Comparison of ENCODE assay signal across 8 cellular contexts in the genomic region with DNA sequence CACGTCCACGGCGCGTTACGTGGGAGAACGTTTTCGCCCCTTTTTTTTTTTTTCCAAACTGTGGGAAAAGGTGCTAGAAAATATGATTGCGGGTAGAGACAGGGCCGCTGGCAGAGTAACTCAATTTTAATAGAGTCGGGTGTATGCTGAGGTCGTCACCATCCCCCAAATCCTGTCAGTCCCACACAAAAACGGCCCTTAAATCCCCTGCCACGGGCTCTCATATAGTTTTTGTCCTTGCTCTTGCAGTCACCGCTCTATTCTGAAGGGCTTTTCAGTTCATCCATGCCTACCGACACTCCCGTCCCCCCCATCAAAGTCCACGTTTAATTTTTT. TPM values are rescaled to one million over a fixed set of nuclear protein-coding genes. Genes with fewer than 3 reads are reported as not detected.
DNase-seq lines count a peak whose midpoint lies in the region; ATAC-seq and TF ChIP-seq lines count a peak whose summit lies in the region.

No MANE protein-coding gene starts in this region.

- peak overlapping the region; percentile 75 for H2AFZ ChIP-seq in ACC112 (ENCODE audit: low read length, unreplicated experiment)

- ATAC-seq in activated CD4-positive, CD25-positive, alpha-beta regulatory T cell treated with anti-CD3 and anti-CD28 coated beads, Interleukin-2, amount 50 U/mL, for 24 hours = no peak
- ATAC-seq in HG03097 (IDR thresholded peaks at IDR 0.05; ENCODE audit: low FRiP score, unreplicated experiment) = no peak

- TF ChIP-seq CTCF in HFF-Myc (IDR thresholded peaks at IDR 0.05; ENCODE audit: low read depth, low read length, missing control alignments) (no peak), kidney epithelial cell (IDR thresholded peaks at IDR 0.05; ENCODE audit: insufficient read depth, low read length, poor library complexity, severe bottlenecking) (no peak)

- H3K27ac ChIP-seq in ACC112 (ENCODE audit: low read depth, low read length) = peak overlapping the region; percentile 98
- H3K27ac ChIP-seq in angular gyrus (ENCODE audit: low read depth, low read length) = peak overlapping the region; percentile 90
- peak overlapping the region; percentile 89 for H3K27ac ChIP-seq in temporal lobe (ENCODE audit: low read depth, low read length)

- peaks cover 12% of the 10 kb centered on the region for H3K4me1 ChIP-seq in ACC112 (ENCODE audit: control insufficient read depth, insufficient read depth, low read length, unreplicated experiment)

- H3K36me3 ChIP-seq in ACC112 (ENCODE audit: insufficient read depth, low read length) (no peaks in the 10 kb centered on the region), kidney epithelial cell (ENCODE audit: control insufficient read depth, insufficient read depth, low read length) (no peaks in the 10 kb centered on the region)

- H3K4me3 ChIP-seq in ACC112 (ENCODE audit: low read depth, low read length) = peak overlapping the region; percentile 81
- peak overlapping the region; percentile 55 for H3K4me3 ChIP-seq in HFF-Myc (replicated peaks; ENCODE audit: low read depth, low read length)
- H3K4me3 ChIP-seq in kidney epithelial cell (ENCODE audit: low read depth, low read length) = peak overlapping the region; percentile 78

- H3K27me3 ChIP-seq in ACC112 (ENCODE audit: insufficient read depth, low read length) (no peaks in the 10 kb centered on the region), kidney epithelial cell (ENCODE audit: control insufficient read depth, insufficient read depth, low read length) (no peaks in the 10 kb centered on the region)

- no peak for DNase-seq in HFF-Myc (ENCODE audit: extremely low read depth, low read depth)
- DNase-seq in kidney epithelial cell (ENCODE audit: low read depth) = no peak
- no peak for DNase-seq in effector CD4-positive, alpha-beta T cell

- peaks cover 38% of the 10 kb centered on the region for H3K79me2 ChIP-seq in ACC112 (ENCODE audit: control insufficient read depth, insufficient read depth, low read length, unreplicated experiment)

RNA-seq across cellular contexts. Expression of a gene that starts 0.8 kb away (rescaled TPM):
- total RNA-seq in kidney epithelial cell (22.1 and 24.6 TPM in 2 replicates), temporal lobe (25.8 TPM)
